In the genomic region with DNA sequence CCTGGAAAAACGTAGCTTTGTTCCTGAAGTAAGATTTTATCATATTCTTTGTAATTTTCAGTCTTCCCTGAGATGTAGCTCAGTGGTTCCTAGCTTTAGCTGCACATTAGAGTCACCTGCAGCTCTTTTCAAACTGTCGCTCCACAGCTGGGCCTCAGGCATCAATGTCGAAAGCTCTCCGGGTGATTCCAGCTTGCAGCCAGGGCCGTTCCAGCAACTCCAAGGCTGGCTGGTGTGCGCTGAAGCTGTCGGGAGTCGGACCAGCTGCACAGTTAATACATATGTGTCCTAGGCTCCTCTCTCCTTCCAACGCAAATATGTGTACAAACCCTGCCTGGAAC, we compare ENCODE assay signal across 8 cellular contexts. TPM values are rescaled to one million over a fixed set of nuclear protein-coding genes. Genes with fewer than 3 reads are reported as not detected.
A peak's percentile ranks its signal among the peaks of the same experiment; 100 is the strongest.
DNase-seq lines count a peak whose midpoint lies in the region; ATAC-seq and TF ChIP-seq lines count a peak whose summit lies in the region.

No MANE protein-coding gene starts in this region.

- no peak for TF ChIP-seq EP300 in ovary (IDR thresholded peaks at IDR 0.05)

- POLR2A ChIA-PET in AG04449 (lab: Yijun Ruan, JAX) = interaction anchor here (1.2 kb wide), 1 partner anchor 43 kb away, joined by 7 read pairs; the partner anchor contains the start of gene MRPS5

- H3K27me3 ChIP-seq in MM.1S (replicated peaks; ENCODE audit: insufficient read depth, low read length) (no peaks in the 10 kb centered on the region), endocrine pancreas (ENCODE audit: control insufficient read depth, insufficient read depth, low read length) (no peaks in the 10 kb centered on the region), ovary (no peaks in the 10 kb centered on the region)

- no peaks in the 10 kb centered on the region for H3K9me2 ChIP-seq in MM.1S (replicated peaks; ENCODE audit: insufficient read depth, low read length)

- 0 out of 2 replicates have a peak, but pooled peaks cover 4% of the 10 kb centered on the region for H3K79me2 ChIP-seq in MM.1S (ENCODE audit: low read length)

- DNase-seq in AG04449 (ENCODE audit: low read depth, low spot score) (no peak), MM.1S (no peak), ovary (no peak), epidermal melanocyte (ENCODE audit: insufficient read length, low spot score) (no peak), amygdala (lab: John Stamatoyannopoulos, UW) (no peak), RPMI8226 (no peak)

- H4K20me1 ChIP-seq in MM.1S (ENCODE audit: insufficient read depth, low read length) = no peaks in the 10 kb centered on the region

- H3K4me1 ChIP-seq in MM.1S (ENCODE audit: low read length) (no peaks in the 10 kb centered on the region), endocrine pancreas (ENCODE audit: control insufficient read depth, insufficient read depth, low read length) (peaks cover 7% of the 10 kb centered on the region), ovary (ENCODE audit: insufficient read depth) (peaks cover 6% of the 10 kb centered on the region)

- TF ChIP-seq CTCF in AG04449 (IDR thresholded peaks at IDR 0.05; ENCODE audit: insufficient read depth, low read length, missing control alignments) (no peak), MM.1S (IDR thresholded peaks at IDR 0.05; ENCODE audit: low read length) (no peak), ovary (IDR thresholded peaks at IDR 0.05) (no peak)

- intact Hi-C loops in ovary (cut with DNase I) = no loop called here

- ATAC-seq in GM21390 (IDR thresholded peaks at IDR 0.05; ENCODE audit: unreplicated experiment) = peak; percentile 18

- peak overlapping the region; percentile 97 for H2AFZ ChIP-seq in MM.1S (ENCODE audit: low read length)

- no peaks in the 10 kb centered on the region for H3F3A ChIP-seq in MM.1S (ENCODE audit: insufficient read depth, low read length)

- WGBS in ovary, 3 donors = 0 to 1% (median 0%) methylated on average over 9 of the region's 9 CpGs

- H3K4me3 ChIP-seq in AG04449 (ENCODE audit: low read depth, low read length) (peak overlapping the region; percentile 100), MM.1S (ENCODE audit: low read length) (peak overlapping the region; percentile 98), endocrine pancreas (ENCODE audit: control insufficient read depth, insufficient read depth, low read length) (peak overlapping the region; percentile 86), ovary (peak overlapping the region; percentile 88)

- H3K36me3 ChIP-seq in MM.1S (replicated peaks; ENCODE audit: insufficient read depth, low read length) (no peaks in the 10 kb centered on the region), endocrine pancreas (ENCODE audit: control insufficient read depth, insufficient read depth, low read length) (no peaks in the 10 kb centered on the region), ovary (no peaks in the 10 kb centered on the region)

- no peak for TF ChIP-seq POLR2A in ovary (IDR thresholded peaks at IDR 0.05)

- H3K27ac ChIP-seq in MM.1S (ENCODE audit: low read length) (peak overlapping the region; percentile 67; the same call in 1 of the 2 replicates), ovary (peak overlapping the region; percentile 51 to 80)

- peak overlapping the region; percentile 87 for H3K9ac ChIP-seq in MM.1S (ENCODE audit: low read length)
- H3K9ac ChIP-seq in endocrine pancreas (ENCODE audit: control insufficient read depth, insufficient read depth, low read length) = peak overlapping the region; percentile 93

- CTCF ChIA-PET in AG04449 (lab: Yijun Ruan, JAX) = interaction anchor here (1.0 kb wide), 1 partner anchor 49 kb away, joined by 3 read pairs; no protein-coding TSS in a partner anchor

- peak overlapping the region; percentile 88 for H3K4me2 ChIP-seq in MM.1S (ENCODE audit: low read depth, low read length)

- H3K9me3 ChIP-seq in MM.1S (replicated peaks; ENCODE audit: insufficient read depth, low read length) (no peaks in the 10 kb centered on the region), endocrine pancreas (ENCODE audit: control insufficient read depth, low read length) (no peaks in the 10 kb centered on the region), ovary (no peaks in the 10 kb centered on the region)

RNA-seq across cellular contexts. Expression of gene ZNF2, which starts 0.6 kb away (rescaled TPM):
- 1 to 10 TPM; 3.6 to 6.9 (median 4.6) TPM for total RNA-seq in ovary
- polyA plus RNA-seq in ovary = 1 to 10 TPM; 3.1 to 7.9 TPM

RNA-seq across cellular contexts. Expression of gene ZNF514, which starts 5.4 kb away (rescaled TPM):
- 10 to 100 TPM; 16.5 to 30.8 (median 24.4) TPM for total RNA-seq in ovary
- polyA plus RNA-seq in ovary = 10 to 100 TPM; 10.3 to 16.9 TPM

RNA-seq across cellular contexts. Expression of gene ZNF892, which starts 42.3 kb away (rescaled TPM):
- total RNA-seq in ovary = 1 to 10 TPM; 3.0 to 8.2 (median 5.8) TPM
- polyA plus RNA-seq in ovary = 1 to 10 TPM in 1 of 2 donors, under 1 TPM in 1; 0.63 to 1.6 TPM

RNA-seq across cellular contexts. Expression of gene MRPS5, which starts 43.4 kb away (rescaled TPM):
- total RNA-seq in ovary = 10 to 100 TPM; 32.4 to 45.4 (median 39.7) TPM
- polyA plus RNA-seq in ovary = 10 to 100 TPM; 36.2 to 62.9 TPM
